In genomic region chr7:86930554-86931307, GRCh38 we compare ENCODE assay signal across 21 cellular contexts.
"Had no signal": no experiment of that assay in that cellular context is flagged by ENCODE, and none has a peak within 500 bp of the region (broad histone marks: within the 10 kb centered on the region; RNA-seq: fewer than 3 reads in every experiment).

No MANE protein-coding gene starts in this region.

- ATAC-seq: gastroesophageal sphincter, WTC11 had no signal

- H3K4me3 ChIP-seq: breast epithelium, gastroesophageal sphincter, spleen, stomach, suprapubic skin, tibial nerve had no signal

- H3K4me3 Mint-ChIP-seq: activated naive CD4-positive, alpha-beta T cell treated with anti-CD3 and anti-CD28 coated beads, Interleukin-2, amount 50 U/mL, for 24 hours; central memory CD8-positive, alpha-beta T cell; memory B cell; natural killer cell treated with Interleukin-12 subunit alpha and Interleukin-12 subunit beta and Interleukin-15 and Interleukin-18, amount 100 ng/mL, for 72 hours; T-helper 1 cell treated with Interleukin-12 subunit alpha and Interleukin-12 subunit beta and Interleukin-4 antibody, amounts not matched to agents 30 μg/mL and 1 μg/mL, for 36 hours; WTC11 had no signal

- DNase-seq: activated CD4-positive, alpha-beta T cell treated with anti-CD3 and anti-CD28 coated beads, Interleukin-2, amount 50 U/mL, for 48 hours; activated gamma-delta T cell; effector memory CD4-positive, alpha-beta T cell; head of caudate nucleus; hypothalamus; retina; spleen; stimulated activated CD4-positive, alpha-beta T cell treated with anti-CD3 and anti-CD28 coated beads, Interleukin-4, amount 100 ng/mL, for 24 hours; stomach; T1000 had no signal

- H3K9me3 ChIP-seq: breast epithelium, gastroesophageal sphincter, spleen, stomach, suprapubic skin, tibial nerve had no signal

- H3K27ac ChIP-seq: spleen, stomach had no signal

- H3K4me1 Mint-ChIP-seq: central memory CD8-positive, alpha-beta T cell had no signal

- H3K27ac Mint-ChIP-seq: activated naive CD4-positive, alpha-beta T cell treated with anti-CD3 and anti-CD28 coated beads, Interleukin-2, amount 50 U/mL, for 24 hours; natural killer cell treated with Interleukin-12 subunit alpha and Interleukin-12 subunit beta and Interleukin-15 and Interleukin-18, amount 100 ng/mL, for 72 hours; progenitor cell of endocrine pancreas; T-helper 1 cell treated with Interleukin-12 subunit alpha and Interleukin-12 subunit beta and Interleukin-4 antibody, amounts not matched to agents 30 μg/mL and 1 μg/mL, for 36 hours; WTC11 had no signal

- H3K4me1 ChIP-seq: breast epithelium, gastroesophageal sphincter, stomach had no signal

- H3K36me3 Mint-ChIP-seq: activated naive CD4-positive, alpha-beta T cell treated with anti-CD3 and anti-CD28 coated beads, Interleukin-2, amount 50 U/mL, for 24 hours; natural killer cell treated with Interleukin-12 subunit alpha and Interleukin-12 subunit beta and Interleukin-15 and Interleukin-18, amount 100 ng/mL, for 72 hours had no signal

- H3K9me3 Mint-ChIP-seq: activated naive CD4-positive, alpha-beta T cell treated with anti-CD3 and anti-CD28 coated beads, Interleukin-2, amount 50 U/mL, for 24 hours; central memory CD8-positive, alpha-beta T cell; memory B cell; natural killer cell treated with Interleukin-12 subunit alpha and Interleukin-12 subunit beta and Interleukin-15 and Interleukin-18, amount 100 ng/mL, for 72 hours; T-helper 1 cell treated with Interleukin-12 subunit alpha and Interleukin-12 subunit beta and Interleukin-4 antibody, amounts not matched to agents 30 μg/mL and 1 μg/mL, for 36 hours; WTC11 had no signal

- H3K27me3 Mint-ChIP-seq: memory B cell, progenitor cell of endocrine pancreas had no signal

- H3K27me3 ChIP-seq: breast epithelium, gastroesophageal sphincter, spleen, stomach, suprapubic skin, tibial nerve had no signal

- H3K36me3 ChIP-seq: breast epithelium, gastroesophageal sphincter, spleen, stomach, suprapubic skin, tibial nerve had no signal
